1 cellular context compared by ENCODE assay signal in the genomic region with DNA sequence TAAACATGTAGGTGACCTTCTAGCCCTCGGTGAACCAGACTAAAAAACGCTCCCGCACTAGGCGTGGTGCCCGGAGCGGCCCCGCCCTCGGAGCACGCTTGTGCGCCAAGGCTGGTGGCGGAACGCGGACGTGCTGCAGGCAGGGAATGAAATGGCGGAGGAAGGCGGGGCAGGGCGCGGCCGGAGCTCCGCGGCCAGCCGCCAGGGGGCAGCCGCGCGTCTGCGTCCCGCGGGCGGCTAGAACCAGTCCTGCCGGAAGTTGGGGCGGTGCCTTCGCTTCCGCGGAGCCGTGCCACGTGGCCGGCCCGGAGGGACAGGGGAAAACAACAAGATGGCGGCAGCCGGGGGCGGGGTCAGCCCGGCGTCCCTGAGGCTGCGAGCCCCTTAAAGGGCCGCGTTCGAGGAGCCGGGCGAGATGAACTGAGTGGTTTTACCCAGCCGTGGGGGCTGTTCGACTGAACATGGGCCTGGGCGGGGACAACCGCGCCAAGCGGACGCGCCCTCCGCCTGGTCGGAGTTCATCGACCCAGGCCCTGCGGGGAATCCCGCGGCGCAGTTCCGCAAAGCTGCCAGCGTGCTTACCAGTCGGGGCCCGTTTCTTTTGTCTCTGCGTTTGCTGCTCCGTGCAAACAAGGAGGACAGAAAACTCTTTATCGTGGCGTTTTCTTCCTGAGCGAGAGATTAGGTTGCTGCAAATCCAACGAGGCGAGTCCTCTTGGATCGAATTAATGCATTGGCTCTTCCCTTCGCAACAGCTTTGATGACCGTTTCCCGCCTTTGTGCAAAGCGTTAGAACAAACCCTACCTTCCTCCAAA.
TF ChIP-seq lines count a peak whose summit lies in the region.

No MANE protein-coding gene starts in this region.

TF ChIP-seq in HepG2, 621 proteins besides CTCF, POLR2A, EP300 and RAD21 (continued from another document and continues in another):
- TF ChIP-seq NFYC (CRISPR knock-in tag; IDR thresholded peaks at IDR 0.05) (peak; percentile 61; the same call in 1 of the 2 replicates), ZNF878 (CRISPR knock-in tag; IDR thresholded peaks at IDR 0.05) (peak; percentile 98), ZNF282 (IDR thresholded peaks at IDR 0.05; ENCODE audit: partially characterized antibody) (no peak), ZNF614 (CRISPR knock-in tag; IDR thresholded peaks at IDR 0.05; ENCODE audit: borderline replicate concordance) (peak; percentile 82), HNRNPLL (IDR thresholded peaks at IDR 0.05; ENCODE audit: low read depth, low read length, poor library complexity, severe bottlenecking) (peak; percentile 87), KLF11 (CRISPR knock-in tag; IDR thresholded peaks at IDR 0.05) (peak; percentile 80), ZNF20 (CRISPR knock-in tag; IDR thresholded peaks at IDR 0.05) (0 out of 2 replicates have a peak, but pooled peaks have one; percentile 13), ZNF780A (CRISPR knock-in tag; IDR thresholded peaks at IDR 0.05) (peak; percentile 19; the same call in 1 of the 2 replicates), CHCHD3 (CRISPR knock-in tag; IDR thresholded peaks at IDR 0.05) (0 out of 2 replicates have a peak, but pooled peaks have one; percentile 31), NFE2L1 (CRISPR knock-in tag; IDR thresholded peaks at IDR 0.05; ENCODE audit: borderline replicate concordance) (no peak), ZNF569 (CRISPR knock-in tag; IDR thresholded peaks at IDR 0.05; ENCODE audit: borderline replicate concordance) (no peak; the same call in 1 of the 2 replicates), KDM1A (CRISPR knock-in tag; IDR thresholded peaks at IDR 0.05) (no peak), POGZ (CRISPR knock-in tag; IDR thresholded peaks at IDR 0.05) (peak; percentile 95), ZNF256 (CRISPR knock-in tag; conservative IDR thresholded peaks at IDR 0.05) (no peak; the same call in 1 of the 2 replicates), ZNF543 (CRISPR knock-in tag; IDR thresholded peaks at IDR 0.05) (peak; percentile 85; the same call in 1 of the 2 replicates), ATF7-NPFF (CRISPR knock-in tag; IDR thresholded peaks at IDR 0.05; ENCODE audit: low read depth) (0 out of 2 replicates have a peak, but pooled peaks have one; percentile 75), KLF6 (CRISPR knock-in tag; IDR thresholded peaks at IDR 0.05) (peak; percentile 100), ZNF660 (CRISPR knock-in tag; IDR thresholded peaks at IDR 0.05; ENCODE audit: borderline replicate concordance, low read depth) (0 out of 2 replicates have a peak, but pooled peaks have one; percentile 92), NFRKB (IDR thresholded peaks at IDR 0.05) (peak; percentile 65), ZNF235 (CRISPR knock-in tag; IDR thresholded peaks at IDR 0.05; ENCODE audit: borderline replicate concordance) (peak; percentile 88; the same call in 1 of the 2 replicates), ZMYM2 (CRISPR knock-in tag; IDR thresholded peaks at IDR 0.05) (peak; percentile 38; the same call in 1 of the 2 replicates), YY1 (IDR thresholded peaks at IDR 0.05; ENCODE audit: insufficient read depth, insufficient replicate concordance, low read depth, low read length) (peak; percentile 98), ZFYVE20 (CRISPR knock-in tag; IDR thresholded peaks at IDR 0.05; ENCODE audit: borderline replicate concordance, low read depth) (no peak), ZKSCAN1 (IDR thresholded peaks at IDR 0.05; ENCODE audit: low read length) (peak; percentile 29; the same call in 1 of the 2 replicates), ZNF589 (CRISPR knock-in tag; conservative IDR thresholded peaks at IDR 0.05) (no peak), ZNF3 (CRISPR knock-in tag; IDR thresholded peaks at IDR 0.05) (no peak), ZNF670 (CRISPR knock-in tag; IDR thresholded peaks at IDR 0.05; ENCODE audit: borderline replicate concordance) (peak; percentile 89; the same call in 1 of the 2 replicates), ZBTB21 (CRISPR knock-in tag; IDR thresholded peaks at IDR 0.05) (0 out of 2 replicates have a peak, but pooled peaks have one; percentile 24), HMGA1 (CRISPR knock-in tag; conservative IDR thresholded peaks at IDR 0.05) (no peak), ZNF136 (CRISPR knock-in tag; IDR thresholded peaks at IDR 0.05; ENCODE audit: low read depth) (peak; percentile 78; the same call in 1 of the 2 replicates), FOXJ3 (CRISPR knock-in tag; IDR thresholded peaks at IDR 0.05; ENCODE audit: borderline replicate concordance) (peak; percentile 69; the same call in 1 of the 2 replicates), NRL (CRISPR knock-in tag; IDR thresholded peaks at IDR 0.05; ENCODE audit: borderline replicate concordance) (peak; percentile 74; the same call in 1 of the 2 replicates), ZMAT3 (CRISPR knock-in tag; conservative IDR thresholded peaks at IDR 0.05) (peak; percentile 93; the same call in 1 of the 2 replicates), ZSCAN9 (CRISPR knock-in tag; IDR thresholded peaks at IDR 0.05; ENCODE audit: borderline replicate concordance) (peak; percentile 82; the same call in 1 of the 2 replicates), SNAPC2 (CRISPR knock-in tag; IDR thresholded peaks at IDR 0.05) (peak; percentile 94), ZNF253 (CRISPR knock-in tag; IDR thresholded peaks at IDR 0.05; ENCODE audit: borderline replicate concordance) (no peak), ZNF431 (CRISPR knock-in tag; IDR thresholded peaks at IDR 0.05; ENCODE audit: borderline replicate concordance, low read depth) (no peak), NFKBIZ (CRISPR knock-in tag; IDR thresholded peaks at IDR 0.05) (0 out of 2 replicates have a peak, but pooled peaks have one; percentile 84), PAF1 (CRISPR knock-in tag; IDR thresholded peaks at IDR 0.05) (no peak), HOXA7 (CRISPR knock-in tag; IDR thresholded peaks at IDR 0.05) (no peak), IKZF1 (IDR thresholded peaks at IDR 0.05) (no peak)
- TF ChIP-seq, protein P1, sequence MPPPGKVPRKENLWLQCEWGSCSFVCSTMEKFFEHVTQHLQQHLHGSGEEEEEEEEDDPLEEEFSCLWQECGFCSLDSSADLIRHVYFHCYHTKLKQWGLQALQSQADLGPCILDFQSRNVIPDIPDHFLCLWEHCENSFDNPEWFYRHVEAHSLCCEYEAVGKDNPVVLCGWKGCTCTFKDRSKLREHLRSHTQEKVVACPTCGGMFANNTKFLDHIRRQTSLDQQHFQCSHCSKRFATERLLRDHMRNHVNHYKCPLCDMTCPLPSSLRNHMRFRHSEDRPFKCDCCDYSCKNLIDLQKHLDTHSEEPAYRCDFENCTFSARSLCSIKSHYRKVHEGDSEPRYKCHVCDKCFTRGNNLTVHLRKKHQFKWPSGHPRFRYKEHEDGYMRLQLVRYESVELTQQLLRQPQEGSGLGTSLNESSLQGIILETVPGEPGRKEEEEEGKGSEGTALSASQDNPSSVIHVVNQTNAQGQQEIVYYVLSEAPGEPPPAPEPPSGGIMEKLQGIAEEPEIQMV (CRISPR knock-in tag; IDR thresholded peaks at IDR 0.05; ENCODE audit: low read depth): peak; percentile 96
- TF ChIP-seq, protein P2, sequence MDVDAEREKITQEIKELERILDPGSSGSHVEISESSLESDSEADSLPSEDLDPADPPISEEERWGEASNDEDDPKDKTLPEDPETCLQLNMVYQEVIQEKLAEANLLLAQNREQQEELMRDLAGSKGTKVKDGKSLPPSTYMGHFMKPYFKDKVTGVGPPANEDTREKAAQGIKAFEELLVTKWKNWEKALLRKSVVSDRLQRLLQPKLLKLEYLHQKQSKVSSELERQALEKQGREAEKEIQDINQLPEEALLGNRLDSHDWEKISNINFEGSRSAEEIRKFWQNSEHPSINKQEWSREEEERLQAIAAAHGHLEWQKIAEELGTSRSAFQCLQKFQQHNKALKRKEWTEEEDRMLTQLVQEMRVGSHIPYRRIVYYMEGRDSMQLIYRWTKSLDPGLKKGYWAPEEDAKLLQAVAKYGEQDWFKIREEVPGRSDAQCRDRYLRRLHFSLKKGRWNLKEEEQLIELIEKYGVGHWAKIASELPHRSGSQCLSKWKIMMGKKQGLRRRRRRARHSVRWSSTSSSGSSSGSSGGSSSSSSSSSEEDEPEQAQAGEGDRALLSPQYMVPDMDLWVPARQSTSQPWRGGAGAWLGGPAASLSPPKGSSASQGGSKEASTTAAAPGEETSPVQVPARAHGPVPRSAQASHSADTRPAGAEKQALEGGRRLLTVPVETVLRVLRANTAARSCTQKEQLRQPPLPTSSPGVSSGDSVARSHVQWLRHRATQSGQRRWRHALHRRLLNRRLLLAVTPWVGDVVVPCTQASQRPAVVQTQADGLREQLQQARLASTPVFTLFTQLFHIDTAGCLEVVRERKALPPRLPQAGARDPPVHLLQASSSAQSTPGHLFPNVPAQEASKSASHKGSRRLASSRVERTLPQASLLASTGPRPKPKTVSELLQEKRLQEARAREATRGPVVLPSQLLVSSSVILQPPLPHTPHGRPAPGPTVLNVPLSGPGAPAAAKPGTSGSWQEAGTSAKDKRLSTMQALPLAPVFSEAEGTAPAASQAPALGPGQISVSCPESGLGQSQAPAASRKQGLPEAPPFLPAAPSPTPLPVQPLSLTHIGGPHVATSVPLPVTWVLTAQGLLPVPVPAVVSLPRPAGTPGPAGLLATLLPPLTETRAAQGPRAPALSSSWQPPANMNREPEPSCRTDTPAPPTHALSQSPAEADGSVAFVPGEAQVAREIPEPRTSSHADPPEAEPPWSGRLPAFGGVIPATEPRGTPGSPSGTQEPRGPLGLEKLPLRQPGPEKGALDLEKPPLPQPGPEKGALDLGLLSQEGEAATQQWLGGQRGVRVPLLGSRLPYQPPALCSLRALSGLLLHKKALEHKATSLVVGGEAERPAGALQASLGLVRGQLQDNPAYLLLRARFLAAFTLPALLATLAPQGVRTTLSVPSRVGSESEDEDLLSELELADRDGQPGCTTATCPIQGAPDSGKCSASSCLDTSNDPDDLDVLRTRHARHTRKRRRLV (CRISPR knock-in tag; IDR thresholded peaks at IDR 0.05): peak; percentile 93
- TF ChIP-seq, protein P3, sequence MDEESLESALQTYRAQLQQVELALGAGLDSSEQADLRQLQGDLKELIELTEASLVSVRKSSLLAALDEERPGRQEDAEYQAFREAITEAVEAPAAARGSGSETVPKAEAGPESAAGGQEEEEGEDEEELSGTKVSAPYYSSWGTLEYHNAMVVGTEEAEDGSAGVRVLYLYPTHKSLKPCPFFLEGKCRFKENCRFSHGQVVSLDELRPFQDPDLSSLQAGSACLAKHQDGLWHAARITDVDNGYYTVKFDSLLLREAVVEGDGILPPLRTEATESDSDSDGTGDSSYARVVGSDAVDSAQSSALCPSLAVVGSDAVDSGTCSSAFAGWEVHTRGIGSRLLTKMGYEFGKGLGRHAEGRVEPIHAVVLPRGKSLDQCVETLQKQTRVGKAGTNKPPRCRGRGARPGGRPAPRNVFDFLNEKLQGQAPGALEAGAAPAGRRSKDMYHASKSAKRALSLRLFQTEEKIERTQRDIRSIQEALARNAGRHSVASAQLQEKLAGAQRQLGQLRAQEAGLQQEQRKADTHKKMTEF (CRISPR knock-in tag; IDR thresholded peaks at IDR 0.05): peak; percentile 99
- TF ChIP-seq, protein P4, sequence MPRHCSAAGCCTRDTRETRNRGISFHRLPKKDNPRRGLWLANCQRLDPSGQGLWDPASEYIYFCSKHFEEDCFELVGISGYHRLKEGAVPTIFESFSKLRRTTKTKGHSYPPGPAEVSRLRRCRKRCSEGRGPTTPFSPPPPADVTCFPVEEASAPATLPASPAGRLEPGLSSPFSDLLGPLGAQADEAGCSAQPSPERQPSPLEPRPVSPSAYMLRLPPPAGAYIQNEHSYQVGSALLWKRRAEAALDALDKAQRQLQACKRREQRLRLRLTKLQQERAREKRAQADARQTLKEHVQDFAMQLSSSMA (CRISPR knock-in tag; IDR thresholded peaks at IDR 0.05): peak; percentile 76
- TF ChIP-seq, protein P5, sequence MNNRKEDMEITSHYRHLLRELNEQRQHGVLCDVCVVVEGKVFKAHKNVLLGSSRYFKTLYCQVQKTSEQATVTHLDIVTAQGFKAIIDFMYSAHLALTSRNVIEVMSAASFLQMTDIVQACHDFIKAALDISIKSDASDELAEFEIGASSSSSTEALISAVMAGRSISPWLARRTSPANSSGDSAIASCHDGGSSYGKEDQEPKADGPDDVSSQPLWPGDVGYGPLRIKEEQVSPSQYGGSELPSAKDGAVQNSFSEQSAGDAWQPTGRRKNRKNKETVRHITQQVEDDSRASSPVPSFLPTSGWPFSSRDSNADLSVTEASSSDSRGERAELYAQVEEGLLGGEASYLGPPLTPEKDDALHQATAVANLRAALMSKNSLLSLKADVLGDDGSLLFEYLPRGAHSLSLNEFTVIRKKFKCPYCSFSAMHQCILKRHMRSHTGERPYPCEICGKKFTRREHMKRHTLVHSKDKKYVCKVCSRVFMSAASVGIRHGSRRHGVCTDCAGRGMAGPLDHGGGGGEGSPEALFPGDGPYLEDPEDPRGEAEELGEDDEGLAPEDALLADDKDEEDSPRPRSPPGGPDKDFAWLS (CRISPR knock-in tag; IDR thresholded peaks at IDR 0.05; ENCODE audit: borderline replicate concordance): peak; percentile 17; the same call in 1 of the 2 replicates
- TF ChIP-seq, protein P6, sequence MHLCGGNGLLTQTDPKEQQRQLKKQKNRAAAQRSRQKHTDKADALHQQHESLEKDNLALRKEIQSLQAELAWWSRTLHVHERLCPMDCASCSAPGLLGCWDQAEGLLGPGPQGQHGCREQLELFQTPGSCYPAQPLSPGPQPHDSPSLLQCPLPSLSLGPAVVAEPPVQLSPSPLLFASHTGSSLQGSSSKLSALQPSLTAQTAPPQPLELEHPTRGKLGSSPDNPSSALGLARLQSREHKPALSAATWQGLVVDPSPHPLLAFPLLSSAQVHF (CRISPR knock-in tag; IDR thresholded peaks at IDR 0.05): peak; percentile 56; the same call in 1 of the 2 replicates
- TF ChIP-seq, protein P7, sequence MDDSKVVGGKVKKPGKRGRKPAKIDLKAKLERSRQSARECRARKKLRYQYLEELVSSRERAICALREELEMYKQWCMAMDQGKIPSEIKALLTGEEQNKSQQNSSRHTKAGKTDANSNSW (CRISPR knock-in tag; IDR thresholded peaks at IDR 0.05; ENCODE audit: borderline replicate concordance): no peak
- TF ChIP-seq, protein P8, sequence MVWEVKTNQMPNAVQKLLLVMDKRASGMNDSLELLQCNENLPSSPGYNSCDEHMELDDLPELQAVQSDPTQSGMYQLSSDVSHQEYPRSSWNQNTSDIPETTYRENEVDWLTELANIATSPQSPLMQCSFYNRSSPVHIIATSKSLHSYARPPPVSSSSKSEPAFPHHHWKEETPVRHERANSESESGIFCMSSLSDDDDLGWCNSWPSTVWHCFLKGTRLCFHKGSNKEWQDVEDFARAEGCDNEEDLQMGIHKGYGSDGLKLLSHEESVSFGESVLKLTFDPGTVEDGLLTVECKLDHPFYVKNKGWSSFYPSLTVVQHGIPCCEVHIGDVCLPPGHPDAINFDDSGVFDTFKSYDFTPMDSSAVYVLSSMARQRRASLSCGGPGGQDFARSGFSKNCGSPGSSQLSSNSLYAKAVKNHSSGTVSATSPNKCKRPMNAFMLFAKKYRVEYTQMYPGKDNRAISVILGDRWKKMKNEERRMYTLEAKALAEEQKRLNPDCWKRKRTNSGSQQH (CRISPR knock-in tag; IDR thresholded peaks at IDR 0.05; ENCODE audit: low read depth): no peak
